18 cellular contexts compared by ENCODE assay signal in the genomic region with DNA sequence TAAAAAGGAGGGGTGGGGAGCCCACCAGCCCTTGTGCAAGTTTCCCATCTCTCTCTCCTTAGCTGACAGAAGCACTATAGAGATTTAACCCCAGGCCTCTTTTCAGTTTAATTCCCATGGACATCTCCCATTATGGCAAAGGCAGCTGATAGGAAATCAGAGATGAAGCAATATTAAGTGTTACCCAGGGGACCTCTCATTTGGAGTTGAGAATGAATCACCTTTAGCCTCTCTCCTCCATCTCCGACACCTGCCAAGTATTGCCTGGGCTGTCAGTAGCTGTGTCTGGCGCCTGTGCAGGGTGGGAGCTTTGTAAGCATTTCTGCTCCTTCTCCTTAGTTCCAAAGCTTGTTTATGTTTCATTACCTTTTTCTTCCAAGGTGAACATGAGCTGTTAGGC.
"Had no signal": no experiment of that assay in that cellular context is flagged by ENCODE, and none has a peak within 500 bp of the region (broad histone marks: within the 10 kb centered on the region; RNA-seq: fewer than 3 reads in every experiment).

No MANE protein-coding gene starts in this region.

- H3K4me3 Mint-ChIP-seq: activated CD8-positive, alpha-beta T cell treated with anti-CD3 and anti-CD28 coated beads for 36 hours; activated naive CD8-positive, alpha-beta T cell treated with anti-CD3 and anti-CD28 coated beads, Interleukin-2, amount 50 U/mL, for 24 hours; activated T-cell treated with anti-CD3 and anti-CD28 coated beads, Interleukin-2, amount 50 U/mL, for 72 hours; naive thymus-derived CD4-positive, alpha-beta T cell; stimulated activated effector memory CD8-positive, alpha-beta T cell treated with anti-CD3 and anti-CD28 coated beads, Interleukin-12 subunit alpha, Interleukin-12 subunit beta, amount 100 ng/mL, for 72 hours had no signal

- H3K36me3 Mint-ChIP-seq: naive thymus-derived CD4-positive, alpha-beta T cell; stimulated activated effector memory CD8-positive, alpha-beta T cell treated with anti-CD3 and anti-CD28 coated beads, Interleukin-12 subunit alpha, Interleukin-12 subunit beta, amount 100 ng/mL, for 72 hours had no signal

- H3K9me3 ChIP-seq: colonic mucosa, neutrophil, tibial nerve had no signal

- DNase-seq: activated CD8-positive, alpha-beta memory T cell treated with anti-CD3 and anti-CD28 coated beads, Interleukin-2, amount 50 U/mL, for 4 hours; activated CD8-positive, alpha-beta T cell treated with anti-CD3 and anti-CD28 coated beads for 36 hours; activated naive CD4-positive, alpha-beta T cell; activated naive CD8-positive, alpha-beta T cell treated with anti-CD3 and anti-CD28 coated beads, Interleukin-2, amount 50 U/mL, for 24 hours; activated T-cell treated with anti-CD3 and anti-CD28 coated beads, Interleukin-2, amount 50 U/mL, for 72 hours; caudate nucleus; effector CD4-positive, alpha-beta T cell; naive thymus-derived CD4-positive, alpha-beta T cell; right cardiac atrium; T1000 had no signal

- H3K4me1 Mint-ChIP-seq: activated naive CD8-positive, alpha-beta T cell treated with anti-CD3 and anti-CD28 coated beads, Interleukin-2, amount 50 U/mL, for 24 hours; naive thymus-derived CD4-positive, alpha-beta T cell; stimulated activated effector memory CD8-positive, alpha-beta T cell treated with anti-CD3 and anti-CD28 coated beads, Interleukin-12 subunit alpha, Interleukin-12 subunit beta, amount 100 ng/mL, for 72 hours had no signal

- H3K4me1 ChIP-seq: colonic mucosa, gastroesophageal sphincter had no signal

- FAIRE-seq: astrocyte had no signal

- H3K9me3 Mint-ChIP-seq: activated CD8-positive, alpha-beta T cell treated with anti-CD3 and anti-CD28 coated beads for 36 hours; activated naive CD8-positive, alpha-beta T cell treated with anti-CD3 and anti-CD28 coated beads, Interleukin-2, amount 50 U/mL, for 24 hours; activated T-cell treated with anti-CD3 and anti-CD28 coated beads, Interleukin-2, amount 50 U/mL, for 72 hours; stimulated activated effector memory CD8-positive, alpha-beta T cell treated with anti-CD3 and anti-CD28 coated beads, Interleukin-12 subunit alpha, Interleukin-12 subunit beta, amount 100 ng/mL, for 72 hours had no signal

- H3K27me3 Mint-ChIP-seq: activated CD8-positive, alpha-beta T cell treated with anti-CD3 and anti-CD28 coated beads for 36 hours; activated naive CD8-positive, alpha-beta T cell treated with anti-CD3 and anti-CD28 coated beads, Interleukin-2, amount 50 U/mL, for 24 hours had no signal

- H3K27me3 ChIP-seq: colonic mucosa, gastroesophageal sphincter, neutrophil, tibial nerve had no signal

- H3K36me3 ChIP-seq: colonic mucosa, gastroesophageal sphincter, neutrophil, tibial nerve had no signal

- H3K27ac ChIP-seq: colonic mucosa, gastroesophageal sphincter, neutrophil, tibial nerve had no signal

- H3K27ac Mint-ChIP-seq: activated CD8-positive, alpha-beta T cell treated with anti-CD3 and anti-CD28 coated beads for 36 hours; activated naive CD8-positive, alpha-beta T cell treated with anti-CD3 and anti-CD28 coated beads, Interleukin-2, amount 50 U/mL, for 24 hours; activated T-cell treated with anti-CD3 and anti-CD28 coated beads, Interleukin-2, amount 50 U/mL, for 72 hours; naive thymus-derived CD4-positive, alpha-beta T cell; stimulated activated effector memory CD8-positive, alpha-beta T cell treated with anti-CD3 and anti-CD28 coated beads, Interleukin-12 subunit alpha, Interleukin-12 subunit beta, amount 100 ng/mL, for 72 hours had no signal

- H3K4me3 ChIP-seq: colonic mucosa, gastroesophageal sphincter, lung, smooth muscle cell, tibial nerve had no signal
